ENCODE assay signal across 18 cellular contexts in the genomic region with DNA sequence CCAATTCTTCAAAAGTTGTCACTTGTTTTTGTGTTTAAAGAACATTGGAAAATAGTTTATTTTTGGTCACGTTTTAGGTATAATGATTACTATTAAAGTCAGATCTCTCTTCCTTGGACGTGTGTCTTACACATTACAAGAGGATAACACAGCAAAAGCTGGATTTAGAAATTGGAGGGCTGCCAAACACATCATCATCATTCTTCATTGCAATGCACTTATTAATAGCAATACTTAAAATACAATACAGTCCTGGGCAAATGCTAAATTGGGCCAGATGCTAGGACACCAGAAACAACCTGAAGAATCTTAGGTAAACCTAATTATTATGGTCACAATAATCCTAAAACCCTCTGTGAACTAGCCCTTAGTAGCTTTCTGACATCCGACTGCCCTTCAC.
A peak's percentile ranks its signal among the peaks of the same experiment; 100 is the strongest.
DNase-seq lines count a peak whose midpoint lies in the region; ATAC-seq and TF ChIP-seq lines count a peak whose summit lies in the region.
"Had no signal": no experiment of that assay in that cellular context is flagged by ENCODE, and none has a peak within 500 bp of the region (broad histone marks: within the 10 kb centered on the region; RNA-seq: fewer than 3 reads in every experiment).

No MANE protein-coding gene starts in this region.

- ATAC-seq in Right ventricle myocardium superior (ENCODE audit: poor library complexity) (peak; percentile 92), GM18517 (IDR thresholded peaks at IDR 0.05; ENCODE audit: unreplicated experiment) (no peak)
- ATAC-seq: gastroesophageal sphincter had no signal

- H3K4me3 ChIP-seq in fibroblast of pulmonary artery (replicated peaks; ENCODE audit: low read depth, low read length): no peak overlapping the region
- H3K4me3 ChIP-seq: gastroesophageal sphincter, lung, skin epidermis had no signal

- no peak for TF ChIP-seq CTCF in fibroblast of pulmonary artery (IDR thresholded peaks at IDR 0.05; ENCODE audit: low read length, missing control alignments)

- DNase-seq in Right ventricle myocardium superior (no peak), cardiac septum (ENCODE audit: low spot score) (no peak), RPMI8226 (peak; percentile 73), fibroblast of pulmonary artery (ENCODE audit: low read depth) (peak; percentile 20), NCI-H526 treated with DMSO at 0.1 percent for 48 hours (lab: John Stamatoyannopoulos, UW) (no peak), SKM-1 treated with dmso at 0.1 percent for 144 hours (lab: John Stamatoyannopoulos, UW; ENCODE audit: unreplicated experiment) (no peak)
- DNase-seq: activated CD4-positive, alpha-beta memory T cell treated with anti-CD3 and anti-CD28 coated beads for 36 hours; activated gamma-delta T cell; CD4-positive, CD25-positive, alpha-beta regulatory T cell; NCI-H1048; NCI-H1930; NCI-H446; stimulated activated CD4-positive, alpha-beta T cell treated with anti-CD3 and anti-CD28 coated beads, Interleukin-1b, Interleukin-23, amount 100 ng/mL, for 48 hours; SW 1271 had no signal

- intact Hi-C loops in Right ventricle myocardium superior (cut with DNase I): no loop called here
- intact Hi-C loops in cardiac septum (cut with DNase I): no loop called here

Comparison
In these comparisons a context has a peak if more than half of its experiments do, and no peak if none do; other contexts are left out.
1. DNase-seq: peak in RPMI8226 (single experiment) and fibroblast of pulmonary artery (single experiment); none in Right ventricle myocardium superior (single experiment), cardiac septum (single experiment), NCI-H526 treated with DMSO at 0.1 percent for 48 hours (single experiment) and SKM-1 treated with dmso at 0.1 percent for 144 hours (single experiment).